Comparison of ENCODE assay signal across 20 cellular contexts in genomic region chr15:57655809-57656208, GRCh38. TPM values are rescaled to one million over a fixed set of nuclear protein-coding genes. Genes with fewer than 3 reads are reported as not detected.
DNase-seq lines count a peak whose midpoint lies in the region; ATAC-seq and TF ChIP-seq lines count a peak whose summit lies in the region.
"Had no signal": no experiment of that assay in that cellular context is flagged by ENCODE, and none has a peak within 500 bp of the region (broad histone marks: within the 10 kb centered on the region; RNA-seq: fewer than 3 reads in every experiment).

No MANE protein-coding gene starts in this region.

- POLR2A ChIA-PET in MCF 10A (lab: Yijun Ruan, JAX), result no interaction called here

- no peak overlapping the region for H3K9ac ChIP-seq in OCI-LY1 (ENCODE audit: low read length)
- H3K9ac ChIP-seq in endodermal cell (ENCODE audit: extremely low read depth, low read length, poor library complexity, severe bottlenecking), result no peak overlapping the region
- H3K9ac ChIP-seq in liver (ENCODE audit: low read depth in 1 of 2, low read length in 2 of 2), result no peak overlapping the region

- intact Hi-C loops in MCF 10A (cut with micrococcal nuclease), result no loop called here

- peak; percentile 51 to 60 for TF ChIP-seq RAD21 in liver (IDR thresholded peaks at IDR 0.05)

- DNase-seq in GM23338 (ENCODE audit: low spot score) (peak; percentile 20), endodermal cell (no peak), hippocampal formation (lab: John Stamatoyannopoulos, UW) (no peak), MCF 10A (ENCODE audit: unreplicated experiment) (no peak)
- DNase-seq in activated CD4-positive, alpha-beta T cell treated with anti-CD3 and anti-CD28 coated beads for 4 hours, result no peak
- DNase-seq: activated CD4-positive, CD25-positive, alpha-beta regulatory T cell; activated CD8-positive, alpha-beta T cell treated with anti-CD3 and anti-CD28 coated beads for 36 hours; esophagus squamous epithelium; immature natural killer cell; mammary epithelial cell; NCI-H1436; NCI-H2171 treated with DMSO at 0.1 percent for 48 hours; nucleus accumbens; Peyer's patch; stimulated activated CD8-positive, alpha-beta memory T cell treated with anti-CD3 and anti-CD28 coated beads, Interleukin-4, amount 100 ng/mL, for 48 hours; T1000; upper lobe of right lung had no signal

- no peaks in the 10 kb centered on the region for H3F3A ChIP-seq in GM23338 (replicated peaks; ENCODE audit: low read depth)
- no peaks in the 10 kb centered on the region for H3F3A ChIP-seq in OCI-LY1 (ENCODE audit: insufficient read depth, low read length)

- H3K4me3 ChIP-seq in GM23338, result no peak overlapping the region
- H3K4me3 ChIP-seq in OCI-LY1 (ENCODE audit: low read depth, low read length, poor library complexity, severe bottlenecking), result no peak overlapping the region
- H3K4me3 ChIP-seq in endodermal cell (ENCODE audit: low read length), result no peak overlapping the region
- no peak overlapping the region for H3K4me3 ChIP-seq in liver (ENCODE audit: low read depth in 1 of 3, low read length in 3 of 3)
- H3K4me3 ChIP-seq: cardiac muscle cell, esophagus squamous epithelium, Peyer's patch, upper lobe of right lung had no signal

- H3K27me3 ChIP-seq in GM23338 (ENCODE audit: insufficient read depth), result no peaks in the 10 kb centered on the region
- H3K27me3 ChIP-seq in OCI-LY1 (ENCODE audit: insufficient read depth, low read length), result no peaks in the 10 kb centered on the region
- peaks cover 26% of the 10 kb centered on the region for H3K27me3 ChIP-seq in endodermal cell (ENCODE audit: control insufficient read depth, insufficient read depth, low read length, poor library complexity, severe bottlenecking)
- no peaks in the 10 kb centered on the region for H3K27me3 ChIP-seq in liver (ENCODE audit: control insufficient read depth in 4 of 4, insufficient read depth in 4 of 4, low read length in 3 of 4)
- H3K27me3 ChIP-seq: cardiac muscle cell, esophagus squamous epithelium, Peyer's patch, upper lobe of right lung had no signal

- H3K4me2 ChIP-seq in GM23338 (no peak overlapping the region), OCI-LY1 (ENCODE audit: low read length) (no peak overlapping the region)

- H3K4me3 Mint-ChIP-seq in GM23338, result no peak overlapping the region
- H3K4me3 Mint-ChIP-seq in endodermal cell, result no peak overlapping the region
- H3K4me3 Mint-ChIP-seq in MCF 10A (ENCODE audit: unreplicated experiment), result no peak overlapping the region
- H3K4me3 Mint-ChIP-seq: activated CD8-positive, alpha-beta T cell treated with anti-CD3 and anti-CD28 coated beads for 36 hours; immature natural killer cell had no signal

- H4K20me1 ChIP-seq in GM23338 (replicated peaks; ENCODE audit: insufficient read depth) (no peaks in the 10 kb centered on the region), OCI-LY1 (ENCODE audit: insufficient read depth, low read length) (no peaks in the 10 kb centered on the region)

- H3K4me1 ChIP-seq in GM23338 (ENCODE audit: insufficient read depth), result no peaks in the 10 kb centered on the region
- H3K4me1 ChIP-seq in OCI-LY1 (ENCODE audit: insufficient read depth, low read length, severe bottlenecking), result no peaks in the 10 kb centered on the region
- no peaks in the 10 kb centered on the region for H3K4me1 ChIP-seq in endodermal cell (ENCODE audit: control insufficient read depth, insufficient read depth, low read length)
- no peaks in the 10 kb centered on the region for H3K4me1 ChIP-seq in liver (ENCODE audit: control insufficient read depth in 4 of 4, insufficient read depth in 4 of 4, low read length in 3 of 4)
- H3K4me1 ChIP-seq: esophagus squamous epithelium, Peyer's patch, upper lobe of right lung had no signal

- H3K27ac ChIP-seq in GM23338 (ENCODE audit: low read depth) (no peak overlapping the region), OCI-LY1 (ENCODE audit: low read depth, low read length, poor library complexity, severe bottlenecking) (no peak overlapping the region), endodermal cell (ENCODE audit: low read depth, low read length) (no peak overlapping the region), liver (ENCODE audit: low read depth in 1 of 2, low read length in 2 of 2) (no peak overlapping the region)
- H3K27ac ChIP-seq: cardiac muscle cell, esophagus squamous epithelium, Peyer's patch, upper lobe of right lung had no signal

- no peaks in the 10 kb centered on the region for H3K36me3 ChIP-seq in GM23338 (ENCODE audit: insufficient read depth)
- no peaks in the 10 kb centered on the region for H3K36me3 ChIP-seq in OCI-LY1 (ENCODE audit: insufficient read depth, low read length)
- H3K36me3 ChIP-seq in endodermal cell (ENCODE audit: control insufficient read depth, insufficient read depth, low read length), result no peaks in the 10 kb centered on the region
- no peaks in the 10 kb centered on the region for H3K36me3 ChIP-seq in liver (ENCODE audit: control insufficient read depth in 4 of 4, insufficient read depth in 3 of 4, low read depth in 1 of 4, low read length in 3 of 4)
- H3K36me3 ChIP-seq: esophagus squamous epithelium, upper lobe of right lung had no signal

- H3K27me3 Mint-ChIP-seq in GM23338 (ENCODE audit: insufficient read depth, low read depth, poor library complexity), result no peaks in the 10 kb centered on the region
- H3K27me3 Mint-ChIP-seq in endodermal cell (ENCODE audit: insufficient read depth), result no peaks in the 10 kb centered on the region
- H3K27me3 Mint-ChIP-seq in MCF 10A (ENCODE audit: insufficient read depth, unreplicated experiment), result no peaks in the 10 kb centered on the region

- H3K4me1 Mint-ChIP-seq in GM23338 (no peaks in the 10 kb centered on the region), endodermal cell (no peaks in the 10 kb centered on the region), MCF 10A (ENCODE audit: insufficient read depth, unreplicated experiment) (peaks cover 14% of the 10 kb centered on the region)
- H3K4me1 Mint-ChIP-seq: immature natural killer cell had no signal

- WGBS in endodermal cell (ENCODE audit: insufficient coverage in 1 of 2, insufficient read length in 1 of 2), 2 experiments, result 96 to 100% methylated on average over 1 of the region's 1 CpG
- 91% methylated on average over 1 of the region's 1 CpG for WGBS in liver

- H3K79me2 ChIP-seq in GM23338 (replicated peaks; ENCODE audit: insufficient read depth), result no peaks in the 10 kb centered on the region
- H3K79me2 ChIP-seq in OCI-LY1 (ENCODE audit: insufficient read depth, low read length), result no peaks in the 10 kb centered on the region

- H3K9me3 ChIP-seq in OCI-LY1 (ENCODE audit: low read length), result no peaks in the 10 kb centered on the region
- H3K9me3 ChIP-seq in endodermal cell (ENCODE audit: control insufficient read depth, low read length), result no peaks in the 10 kb centered on the region
- no peaks in the 10 kb centered on the region for H3K9me3 ChIP-seq in liver (ENCODE audit: control insufficient read depth in 4 of 4, low read length in 3 of 4)
- H3K9me3 ChIP-seq: esophagus squamous epithelium, Peyer's patch, upper lobe of right lung had no signal

- H3K9me2 ChIP-seq in GM23338 (ENCODE audit: insufficient read depth) (no peaks in the 10 kb centered on the region), OCI-LY1 (ENCODE audit: low read depth, low read length) (no peaks in the 10 kb centered on the region)

- no peak for ATAC-seq in GM23338
- ATAC-seq: activated CD8-positive, alpha-beta T cell treated with anti-CD3 and anti-CD28 coated beads for 36 hours; upper lobe of right lung had no signal

- no peak overlapping the region for H3K27ac Mint-ChIP-seq in GM23338
- no peak overlapping the region for H3K27ac Mint-ChIP-seq in endodermal cell
- H3K27ac Mint-ChIP-seq in MCF 10A (ENCODE audit: low read depth, unreplicated experiment), result no peak overlapping the region
- H3K27ac Mint-ChIP-seq: activated CD8-positive, alpha-beta T cell treated with anti-CD3 and anti-CD28 coated beads for 36 hours; immature natural killer cell had no signal

- no peaks in the 10 kb centered on the region for H3K36me3 Mint-ChIP-seq in GM23338 (ENCODE audit: low read depth)
- no peaks in the 10 kb centered on the region for H3K36me3 Mint-ChIP-seq in endodermal cell (ENCODE audit: low read depth)
- peaks cover 5% of the 10 kb centered on the region for H3K36me3 Mint-ChIP-seq in MCF 10A (ENCODE audit: insufficient read depth, unreplicated experiment)
- H3K36me3 Mint-ChIP-seq: immature natural killer cell had no signal

- CTCF ChIA-PET in MCF 10A (lab: Yijun Ruan, JAX), result interaction anchor here (0.5 to 3.0 kb wide), 11 partner anchors 10 to 205 kb away, joined by 3 to 10 read pairs (median 6); no protein-coding TSS in a partner anchor

- H2AFZ ChIP-seq in GM23338, result no peak overlapping the region
- no peak overlapping the region for H2AFZ ChIP-seq in OCI-LY1 (ENCODE audit: low read length)

- H3K9me3 Mint-ChIP-seq in GM23338 (no peaks in the 10 kb centered on the region), endodermal cell (no peaks in the 10 kb centered on the region), MCF 10A (ENCODE audit: unreplicated experiment) (peaks cover under 1% of the 10 kb centered on the region)
- H3K9me3 Mint-ChIP-seq: activated CD8-positive, alpha-beta T cell treated with anti-CD3 and anti-CD28 coated beads for 36 hours; immature natural killer cell had no signal

- BruUV-seq in MCF 10A (replicated peaks; lab: Mats Ljungman, UMichigan), result no TSS peak

- TF ChIP-seq CTCF in GM23338 (conservative IDR thresholded peaks at IDR 0.05; ENCODE audit: low read depth in 2 of 2) (peak; percentile 26 to 50; a peak in 3 of 4 replicates), OCI-LY1 (IDR thresholded peaks at IDR 0.05; ENCODE audit: low read length) (peak; percentile 14; the same call in 1 of the 2 replicates), endodermal cell (conservative IDR thresholded peaks at IDR 0.05) (peak; percentile 52), liver (IDR thresholded peaks at IDR 0.05; ENCODE audit: low read depth, low read length, missing input control) (peak; percentile 10), MCF 10A (IDR thresholded peaks at IDR 0.05; ENCODE audit: unreplicated experiment) (no peak)

TF ChIP-seq in GM23338, 12 proteins besides CTCF, POLR2A, EP300 and RAD21 (continues in another document):
- TF ChIP-seq STAT1 (IDR thresholded peaks at IDR 0.05; ENCODE audit: unreplicated experiment) (no peak), EZH2 (IDR thresholded peaks at IDR 0.05; ENCODE audit: low read depth, unreplicated experiment) (no peak), NANOG (IDR thresholded peaks at IDR 0.05; ENCODE audit: borderline replicate concordance) (no peak)

TF ChIP-seq in liver, 16 proteins besides CTCF, POLR2A, EP300 and RAD21 (continues in another document):
- TF ChIP-seq HNF4A (conservative IDR thresholded peaks at IDR 0.05) (no peak), FOXA1 (IDR thresholded peaks at IDR 0.05) (no peak), YY1 (IDR thresholded peaks at IDR 0.05) (no peak)

RNA-seq across cellular contexts. Expression of gene POLR2M, which starts 50.7 kb away (rescaled TPM):
- total RNA-seq in GM23338 (2014; rRNA removed; shearing (Covaris generic)), result 46.3 and 47.0 TPM in 2 replicates
- polyA plus RNA-seq in GM23338 (2016; fragmentation: Nextera tagmentation; extraction: Ambion mirVana) (19.6 and 19.9 TPM in 2 replicates), liver (10 to 100 TPM in 1 of 2 donors, 1 to 10 TPM in 1; 7.8 to 54.9 TPM)
- total RNA-seq in endodermal cell (10 to 100 TPM; 58.2 to 62.6 TPM), liver (100 to 1,000 TPM in 1 of 2 donors, 10 to 100 TPM in 1; 32.2 to 230 TPM), MCF 10A (2022) (84.1 and 114 TPM in 2 replicates)
- 39.1 TPM for polyA plus RNA-seq in endodermal cell (2013, experiment 1 of 2)
- 34.7 TPM for polyA plus RNA-seq in endodermal cell (2013, experiment 2 of 2)
